In genomic region chr19:39031368-39032163, GRCh38 we compare ENCODE assay signal across 8 cellular contexts. TPM values are rescaled to one million over a fixed set of nuclear protein-coding genes. Genes with fewer than 3 reads are reported as not detected.
A peak's percentile ranks its signal among the peaks of the same experiment; 100 is the strongest.
DNase-seq lines count a peak whose midpoint lies in the region; ATAC-seq, FAIRE-seq and TF ChIP-seq lines count a peak whose summit lies in the region.

No MANE protein-coding gene starts in this region.

- H2AFZ ChIP-seq in astrocyte (ENCODE audit: low read depth, low read length) (peak overlapping the region; percentile 97), hepatocyte (peak overlapping the region; percentile 97)

- no peaks in the 10 kb centered on the region for H3K4me1 Mint-ChIP-seq in astrocyte (ENCODE audit: low read depth, unreplicated experiment)

- H3K4me3 ChIP-seq in NB4 (ENCODE audit: low read depth, low read length), result no peak overlapping the region
- peak overlapping the region; percentile 68 for H3K4me3 ChIP-seq in astrocyte (ENCODE audit: insufficient read depth, low read depth, low read length)
- H3K4me3 ChIP-seq in hepatocyte, result peak overlapping the region; percentile 96
- peak overlapping the region; percentile 83 for H3K4me3 ChIP-seq in rectal smooth muscle tissue (ENCODE audit: low read length)
- H3K4me3 ChIP-seq in uterus, result peak overlapping the region; percentile 43 to 72

- H3K9me2 ChIP-seq in hepatocyte (replicated peaks; ENCODE audit: insufficient read depth), result no peaks in the 10 kb centered on the region

- in situ Hi-C loops in ACHN (cut with HindIII; ENCODE audit: low pct_ligation_motif_present, low pct_unique_long_range_greater_than_20kb, low sequenced_read_pairs), result no loop called here

- H4K20me1 ChIP-seq in astrocyte (ENCODE audit: insufficient read depth, low read length), result no peaks in the 10 kb centered on the region
- no peaks in the 10 kb centered on the region for H4K20me1 ChIP-seq in hepatocyte (ENCODE audit: insufficient read depth, poor library complexity, severe bottlenecking)

- no peak for TF ChIP-seq POLR2A in NB4 (IDR thresholded peaks at IDR 0.05; ENCODE audit: extremely low read depth, insufficient read length)
- TF ChIP-seq POLR2A in uterus (IDR thresholded peaks at IDR 0.05), result peak in 1 of 2 donors; percentile 21

- H3K9me3 ChIP-seq in astrocyte (ENCODE audit: insufficient read depth, low read depth, low read length) (no peaks in the 10 kb centered on the region), hepatocyte (ENCODE audit: low read depth) (no peaks in the 10 kb centered on the region), uterus (no peaks in the 10 kb centered on the region)

- DNase-seq in ACHN (peak; percentile 98), NB4 (ENCODE audit: low read depth) (peak; percentile 74), T-helper 9 cell (peak; percentile 70), astrocyte (ENCODE audit: low read depth) (peak; percentile 63), hepatocyte (ENCODE audit: low spot score) (peak; percentile 98), uterus (peak; percentile 74 to 83)

- H3K27ac ChIP-seq in astrocyte (ENCODE audit: low read depth, low read length) (no peak overlapping the region), hepatocyte (peak overlapping the region; percentile 67), rectal smooth muscle tissue (ENCODE audit: low read depth, low read length) (no peak overlapping the region), uterus (peak overlapping the region; percentile 9 to 39)

- peaks cover 5% of the 10 kb centered on the region for H3K9me3 Mint-ChIP-seq in astrocyte (ENCODE audit: unreplicated experiment)

- H3K27ac Mint-ChIP-seq in astrocyte (ENCODE audit: unreplicated experiment), result peak overlapping the region; percentile 62

- H3K79me2 ChIP-seq in astrocyte (ENCODE audit: insufficient read depth, low read length) (no peaks in the 10 kb centered on the region), hepatocyte (no peaks in the 10 kb centered on the region)

- TF ChIP-seq CTCF in NB4 (IDR thresholded peaks at IDR 0.05; ENCODE audit: low read depth, low read length) (no peak), astrocyte (IDR thresholded peaks at IDR 0.05; ENCODE audit: insufficient read depth, low read depth, low read length) (no peak), hepatocyte (IDR thresholded peaks at IDR 0.05; ENCODE audit: poor library complexity) (no peak), uterus (IDR thresholded peaks at IDR 0.05) (no peak)

- H3K36me3 Mint-ChIP-seq in astrocyte (ENCODE audit: low read depth, unreplicated experiment), result peaks cover 10% of the 10 kb centered on the region

- H3K4me2 ChIP-seq in astrocyte (ENCODE audit: low read length) (peak overlapping the region; percentile 97), hepatocyte (peak overlapping the region; percentile 99)

- ATAC-seq in GM19395 (IDR thresholded peaks at IDR 0.05; ENCODE audit: unreplicated experiment), result peak; percentile 75

- peaks cover 16% of the 10 kb centered on the region for H3K4me1 ChIP-seq in astrocyte (ENCODE audit: insufficient read depth, low read length)
- peaks cover 20% of the 10 kb centered on the region for H3K4me1 ChIP-seq in hepatocyte (ENCODE audit: insufficient read depth)
- no peaks in the 10 kb centered on the region for H3K4me1 ChIP-seq in rectal smooth muscle tissue (ENCODE audit: control insufficient read depth, insufficient read depth, low read length)
- H3K4me1 ChIP-seq in uterus, result peaks cover 0 to 6% of the 10 kb centered on the region in 2 donors

- peaks cover 3% of the 10 kb centered on the region for H3K27me3 Mint-ChIP-seq in astrocyte (ENCODE audit: low read depth, unreplicated experiment)

- H3K9ac ChIP-seq in astrocyte (ENCODE audit: low read length) (peak overlapping the region; percentile 50), rectal smooth muscle tissue (ENCODE audit: low read length) (no peak overlapping the region)

- WGBS in hepatocyte (ENCODE audit: low lambda C conversion rate, missing lambda C conversion rate), result 3% methylated on average over 40 of the region's 58 CpGs

- H3K27me3 ChIP-seq in astrocyte (ENCODE audit: insufficient read depth, low read length) (no peaks in the 10 kb centered on the region), hepatocyte (no peaks in the 10 kb centered on the region), rectal smooth muscle tissue (ENCODE audit: control insufficient read depth, insufficient read depth, low read length) (no peaks in the 10 kb centered on the region), uterus (no peaks in the 10 kb centered on the region)

- FAIRE-seq in astrocyte (lab: Jason Lieb, UNC), result no peak

- intact Hi-C loops in uterus (cut with DNase I; ENCODE audit: low total_unique reads), result no loop called here

- H3K36me3 ChIP-seq in astrocyte (ENCODE audit: insufficient read depth, low read length) (no peaks in the 10 kb centered on the region), hepatocyte (replicated peaks; ENCODE audit: insufficient read depth, low read depth) (no peaks in the 10 kb centered on the region), rectal smooth muscle tissue (ENCODE audit: control insufficient read depth, insufficient read depth, low read length) (peaks cover 2% of the 10 kb centered on the region), uterus (no peaks in the 10 kb centered on the region)

- H3K4me3 Mint-ChIP-seq in astrocyte (ENCODE audit: unreplicated experiment), result peak overlapping the region; percentile 81

RNA-seq across cellular contexts. Expression of gene FBXO27, which starts 0.8 kb away (rescaled TPM):
- 4.1 and 7.1 TPM in 2 replicates for total RNA-seq in astrocyte
- 6.7 and 15.2 TPM in 2 replicates for total RNA-seq in hepatocyte
- 10.3 and 11.0 TPM in 2 replicates for polyA plus RNA-seq in hepatocyte
- total RNA-seq in uterus, result 10 to 100 TPM in 1 of 4 donors, 1 to 10 TPM in 3; 3.4 to 11.3 (median 7.8) TPM

RNA-seq across cellular contexts. Expression of gene ACP7, which starts 52.6 kb away (rescaled TPM):
- total RNA-seq in astrocyte, result not detected in 2 replicates
- 0.16 and 0.23 TPM in 2 replicates for total RNA-seq in hepatocyte
- polyA plus RNA-seq in hepatocyte, result 0.13 and 0.21 TPM in 2 replicates
- under 1 TPM in 1 of 4 donors, not detected in 3; 0.55 TPM for total RNA-seq in uterus

RNA-seq across cellular contexts. Expression of gene FBXO17, which starts 56.0 kb away (rescaled TPM):
- 14.7 and 15.9 TPM in 2 replicates for total RNA-seq in astrocyte
- 41.9 and 48.4 TPM in 2 replicates for total RNA-seq in hepatocyte
- 49.4 and 59.9 TPM in 2 replicates for polyA plus RNA-seq in hepatocyte
- 10 to 100 TPM in 3 of 4 donors, 1 to 10 TPM in 1; 3.8 to 47.6 (median 36.7) TPM for total RNA-seq in uterus

Comparison
In these comparisons a context has a peak if more than half of its experiments do, and no peak if none do; other contexts are left out.
1. H3K27ac ChIP-seq: peak in hepatocyte (single experiment) and uterus (2 of 2); none in astrocyte (single experiment) and rectal smooth muscle tissue (single experiment).
2. Peak in every context shown above with its lines, with median percentiles within 50 percentile points of each other: DNase-seq.